2 cellular contexts compared by ENCODE assay signal in genomic region chr17:7988750-7989178, GRCh38.
TF ChIP-seq lines count a peak whose summit lies in the region.

No MANE protein-coding gene starts in this region.

TF ChIP-seq in HEK293T, 16 proteins besides CTCF, POLR2A, EP300 and RAD21:
- TF ChIP-seq SP1 (IDR thresholded peaks at IDR 0.05) (no peak), BHLHE40 (IDR thresholded peaks at IDR 0.05; ENCODE audit: borderline replicate concordance) (no peak), LEF1 (IDR thresholded peaks at IDR 0.05; ENCODE audit: borderline replicate concordance) (no peak), L3MBTL2 (conservative IDR thresholded peaks at IDR 0.05) (peak; percentile 73), FOXM1 (IDR thresholded peaks at IDR 0.05; ENCODE audit: borderline replicate concordance) (no peak), HDGF (IDR thresholded peaks at IDR 0.05; ENCODE audit: borderline replicate concordance) (no peak), ZNF384 (IDR thresholded peaks at IDR 0.05) (peak; percentile 54), SUZ12 (IDR thresholded peaks at IDR 0.05) (no peak), FOXK2 (IDR thresholded peaks at IDR 0.05) (no peak), TARDBP (IDR thresholded peaks at IDR 0.05) (no peak), FOXA1 (IDR thresholded peaks at IDR 0.05) (no peak), ARNT (IDR thresholded peaks at IDR 0.05) (no peak), CTBP1 (IDR thresholded peaks at IDR 0.05; ENCODE audit: borderline replicate concordance) (no peak), PKNOX1 (IDR thresholded peaks at IDR 0.05) (no peak), ELF4 (IDR thresholded peaks at IDR 0.05) (no peak), NFRKB (IDR thresholded peaks at IDR 0.05) (no peak)

TF ChIP-seq in neural cell, 6 proteins besides CTCF, POLR2A, EP300 and RAD21:
- TF ChIP-seq SMC3 (conservative IDR thresholded peaks at IDR 0.05; ENCODE audit: poor library complexity) (peak; percentile 86), POLR2AphosphoS5 (IDR thresholded peaks at IDR 0.05) (no peak), MXI1 (conservative IDR thresholded peaks at IDR 0.05; ENCODE audit: poor library complexity, severe bottlenecking) (no peak)
TF ChIP-seq in neural cell: peak in this region for 1.
